Comparison of ENCODE assay signal across 21 cellular contexts in the genomic region with DNA sequence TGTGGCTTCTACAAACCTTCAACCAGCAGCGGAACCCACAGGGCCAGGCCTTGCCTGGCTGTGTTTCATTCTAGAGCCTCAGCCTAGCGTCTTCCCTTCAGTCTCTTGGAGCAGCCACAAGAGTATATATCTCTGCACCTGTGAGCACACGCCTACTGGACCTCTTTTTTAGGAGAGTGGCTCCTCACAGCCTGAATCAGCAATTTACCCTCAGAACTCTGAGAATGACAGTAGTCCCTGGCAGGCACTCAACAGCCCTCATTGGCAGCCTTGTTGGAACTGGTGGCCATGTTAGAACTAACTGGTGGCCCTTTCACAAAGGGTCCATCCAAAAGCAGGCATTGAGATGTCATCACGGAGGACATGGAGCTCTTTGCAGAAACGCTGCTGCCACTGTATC.
DNase-seq lines count a peak whose midpoint lies in the region; ATAC-seq, FAIRE-seq and TF ChIP-seq lines count a peak whose summit lies in the region.
"Had no signal": no experiment of that assay in that cellular context is flagged by ENCODE, and none has a peak within 500 bp of the region (broad histone marks: within the 10 kb centered on the region; RNA-seq: fewer than 3 reads in every experiment).

No MANE protein-coding gene starts in this region.

- H3K4me2 ChIP-seq in K562 (ENCODE audit: insufficient read depth, low read length) = no peak overlapping the region
- H3K4me2 ChIP-seq in hepatocyte = no peak overlapping the region
- no peak overlapping the region for H3K4me2 ChIP-seq in PC-3 (ENCODE audit: low read length)
- H3K4me2 ChIP-seq: BLaER1 had no signal

- H3K4me1 ChIP-seq in left ventricle myocardium inferior = peaks cover 16% of the 10 kb centered on the region
- peaks cover 0 to 3% of the 10 kb centered on the region in 2 experiments; a peak in 1 of 5 replicates for H3K4me1 ChIP-seq in K562 (replicated peaks in 1 of 2; ENCODE audit: control insufficient read depth in 2 of 2, insufficient read depth in 2 of 2, low read length in 2 of 2)
- H3K4me1 ChIP-seq in hepatocyte (ENCODE audit: insufficient read depth) = peaks cover 19% of the 10 kb centered on the region
- H3K4me1 ChIP-seq in PC-3 (ENCODE audit: insufficient read depth, low read length) = peaks cover 15% of the 10 kb centered on the region
- H3K4me1 ChIP-seq: HAP-1 had no signal

- H3K4me3 ChIP-seq in left ventricle myocardium inferior (no peak overlapping the region), K562 (no peak overlapping the region), hepatocyte (no peak overlapping the region), PC-3 (ENCODE audit: low read length) (no peak overlapping the region)
- H3K4me3 ChIP-seq: BLaER1, HAP-1 had no signal

- 40% methylated on average over 4 of the region's 5 CpGs for WGBS in K562 (ENCODE audit: insufficient coverage, low coverage, missing lambda C conversion rate)
- 88% methylated on average over 5 of the region's 5 CpGs for WGBS in hepatocyte (ENCODE audit: low lambda C conversion rate, missing lambda C conversion rate)

- POLR2A ChIA-PET in K562 (lab: Yijun Ruan, JAX) (interaction anchor here (0.6 kb wide), 1 partner anchor 135 kb away, joined by 3 read pairs; no protein-coding TSS in a partner anchor), PC-3 (lab: Charles Lee; ENCODE audit: unreplicated experiment) (no interaction called here)

- H3K27me3 ChIP-seq in left ventricle myocardium inferior (ENCODE audit: low read depth) = no peaks in the 10 kb centered on the region
- H3K27me3 ChIP-seq in K562 (ENCODE audit: control insufficient read depth in 2 of 2, insufficient read depth in 2 of 2, low read length in 2 of 2) = no peaks in the 10 kb centered on the region
- H3K27me3 ChIP-seq in hepatocyte = no peaks in the 10 kb centered on the region
- H3K27me3 ChIP-seq in PC-3 (ENCODE audit: low read length) = no peaks in the 10 kb centered on the region
- H3K27me3 ChIP-seq: BLaER1 had no signal

- H3K36me3 ChIP-seq in left ventricle myocardium inferior = no peaks in the 10 kb centered on the region
- H3K36me3 ChIP-seq in K562 (ENCODE audit: control insufficient read depth, insufficient read depth, low read length) = no peaks in the 10 kb centered on the region
- H3K36me3 ChIP-seq in hepatocyte (replicated peaks; ENCODE audit: insufficient read depth, low read depth) = no peaks in the 10 kb centered on the region
- no peaks in the 10 kb centered on the region for H3K36me3 ChIP-seq in PC-3 (ENCODE audit: low read depth, low read length)
- H3K36me3 ChIP-seq: BLaER1, HAP-1 had no signal

- intact Hi-C loops in left ventricle myocardium inferior (cut with micrococcal nuclease) = no loop called here
- intact Hi-C loops in left ventricle myocardium superior (cut with micrococcal nuclease) = no loop called here
- intact Hi-C loops in K562 (cut with micrococcal nuclease) = no loop called here
- intact Hi-C loops in PC-3 (cut with micrococcal nuclease) = loop anchor here (10.0 kb wide), 1 partner anchor 144 kb away; no protein-coding TSS in a partner anchor

- H3K9me3 ChIP-seq in left ventricle myocardium inferior (replicated peaks) (no peaks in the 10 kb centered on the region), K562 (replicated peaks; ENCODE audit: control insufficient read depth, insufficient read depth, low read depth, low read length) (no peaks in the 10 kb centered on the region), hepatocyte (ENCODE audit: low read depth) (no peaks in the 10 kb centered on the region), PC-3 (ENCODE audit: low read length) (no peaks in the 10 kb centered on the region)
- H3K9me3 ChIP-seq: BLaER1, Caco-2, HAP-1 had no signal

- BruUV-seq in K562 (replicated peaks; lab: Mats Ljungman, UMichigan) (no TSS peak), PC-3 (replicated peaks; lab: Mats Ljungman, UMichigan) (no TSS peak)

- no peaks in the 10 kb centered on the region for H3F3A ChIP-seq in PC-3 (ENCODE audit: low read length, unreplicated experiment)

- no peak for TF ChIP-seq EP300 in K562 (IDR thresholded peaks at IDR 0.05; ENCODE audit: low read length)

- H3K79me2 ChIP-seq in K562 (ENCODE audit: control insufficient read depth, insufficient read depth, low read length) (no peaks in the 10 kb centered on the region), hepatocyte (no peaks in the 10 kb centered on the region), PC-3 (ENCODE audit: low read length) (no peaks in the 10 kb centered on the region)

- in situ Hi-C loops in K562 (cut with MboI) = no loop called here

- H3K9me2 ChIP-seq in hepatocyte (replicated peaks; ENCODE audit: insufficient read depth) (no peaks in the 10 kb centered on the region), PC-3 (replicated peaks; ENCODE audit: low read length) (no peaks in the 10 kb centered on the region)

- H2AFZ ChIP-seq in K562 (ENCODE audit: low read depth, low read length) = no peak overlapping the region
- no peak overlapping the region for H2AFZ ChIP-seq in hepatocyte
- H2AFZ ChIP-seq in PC-3 (ENCODE audit: low read length) = no peak overlapping the region

- peak overlapping the region; percentile 44 for H3K27ac ChIP-seq in left ventricle myocardium inferior (replicated peaks)
- no peak overlapping the region for H3K27ac ChIP-seq in K562 (ENCODE audit: extremely low read depth, low read depth, low read length)
- peak overlapping the region; percentile 76 for H3K27ac ChIP-seq in hepatocyte
- no peak overlapping the region for H3K27ac ChIP-seq in PC-3 (ENCODE audit: low read length)
- H3K27ac ChIP-seq: 22Rv1, BLaER1, C4-2B had no signal

- H3K9me1 ChIP-seq in K562 (ENCODE audit: control insufficient read depth, insufficient read depth, low read length) = no peaks in the 10 kb centered on the region

- ATAC-seq in left ventricle myocardium superior (no peak), K562 (no peak), PC-3 (no peak)
- ATAC-seq: CD8-positive, alpha-beta T cell had no signal

- H4K20me1 ChIP-seq in K562 (replicated peaks; ENCODE audit: control insufficient read depth, insufficient read depth, low read length) (no peaks in the 10 kb centered on the region), hepatocyte (ENCODE audit: insufficient read depth, poor library complexity, severe bottlenecking) (no peaks in the 10 kb centered on the region), PC-3 (ENCODE audit: low read length) (no peaks in the 10 kb centered on the region)
- H4K20me1 ChIP-seq: BLaER1 had no signal

- TF ChIP-seq RAD21 in K562 (CRISPR knock-in tag; conservative IDR thresholded peaks at IDR 0.05 in 1 of 2, IDR thresholded peaks at IDR 0.05 in 1 of 2) = no peak

- H3K9ac ChIP-seq in K562 (ENCODE audit: insufficient read depth in 1 of 2, low read depth in 2 of 2, low read length in 2 of 2) (0 out of 4 replicates have a peak overlapping the region, but pooled peaks of 1 of the 2 experiments have one; percentile 26), PC-3 (ENCODE audit: low read length) (no peak overlapping the region)
- H3K9ac ChIP-seq: BLaER1 had no signal

- no peak for DNase-seq in left ventricle myocardium inferior
- no peak for DNase-seq in left ventricle myocardium superior
- no peak for DNase-seq in K562 (ENCODE audit: extremely low read depth in 1 of 4, low spot score in 3 of 4)
- no peak for DNase-seq in hepatocyte (ENCODE audit: low spot score)
- no peak for DNase-seq in GM19238 (ENCODE audit: insufficient read length, low spot score)
- no peak for DNase-seq in PC-3
- no peak for DNase-seq in cerebellar cortex (ENCODE audit: low spot score)
- DNase-seq: Caco-2; CD4-positive, CD25-positive, alpha-beta regulatory T cell; CD8-positive, alpha-beta T cell; DMS153; DND-41; GOT3 had no signal

- CTCF ChIA-PET in K562 (lab: Yijun Ruan, JAX; ENCODE audit: low intra/inter-chr PET ratio) (no interaction called here), PC-3 (lab: Charles Lee) (no interaction called here)

- no peak for FAIRE-seq in K562 (lab: Jason Lieb, UNC)
- FAIRE-seq: A204.1, G401.6, GM19239, H54 had no signal

- TF ChIP-seq CTCF in left ventricle myocardium inferior (IDR thresholded peaks at IDR 0.05; ENCODE audit: borderline replicate concordance) (no peak), K562 (IDR thresholded peaks at IDR 0.05 in 2 of 3, conservative IDR thresholded peaks at IDR 0.05 in 1 of 3; ENCODE audit: insufficient read depth in 2 of 3, low read depth in 1 of 3, low read length in 3 of 3) (no peak), hepatocyte (IDR thresholded peaks at IDR 0.05; ENCODE audit: poor library complexity) (no peak), PC-3 (conservative IDR thresholded peaks at IDR 0.05; ENCODE audit: low read depth, low read length) (no peak)

- TF ChIP-seq POLR2A in K562 (conservative IDR thresholded peaks at IDR 0.05) = no peak

TF ChIP-seq in K562, 482 proteins besides CTCF, POLR2A, EP300 and RAD21 (continues in another document):
- no peak for TF ChIP-seq CBX3 (IDR thresholded peaks at IDR 0.05; ENCODE audit: borderline replicate concordance in 1 of 2, low read length in 2 of 2)
- TF ChIP-seq PPARD (CRISPR knock-in tag; IDR thresholded peaks at IDR 0.05) = no peak
- TF ChIP-seq ZNF699 (CRISPR knock-in tag; IDR thresholded peaks at IDR 0.05; ENCODE audit: insufficient replicate concordance) = no peak
- TF ChIP-seq ZNF184 (CRISPR knock-in tag; IDR thresholded peaks at IDR 0.05) = no peak
- peak; percentile 53 for TF ChIP-seq C11orf30 (IDR thresholded peaks at IDR 0.05; ENCODE audit: low read depth)
- TF ChIP-seq PHF20 (IDR thresholded peaks at IDR 0.05; ENCODE audit: partially characterized antibody) = no peak
- TF ChIP-seq POLR3G (IDR thresholded peaks at IDR 0.05; ENCODE audit: extremely low read depth, insufficient read length, insufficient replicate concordance) = no peak
- no peak for TF ChIP-seq PHB2 (IDR thresholded peaks at IDR 0.05; ENCODE audit: low read depth)
- TF ChIP-seq ZNF316 (IDR thresholded peaks at IDR 0.05) = peak; percentile 62
- TF ChIP-seq CCAR2 (IDR thresholded peaks at IDR 0.05; ENCODE audit: low read depth, low read length) = no peak
- no peak for TF ChIP-seq MIER1 (IDR thresholded peaks at IDR 0.05; ENCODE audit: low read depth)

Comparison
In these comparisons a context has a peak if more than half of its experiments do, and no peak if none do; other contexts are left out.
1. H3K27ac ChIP-seq: peak in left ventricle myocardium inferior (single experiment) and hepatocyte (single experiment); none in K562 (single experiment) and PC-3 (single experiment).